ENCODE assay signal across 15 cellular contexts in genomic region chr12:76569685-76570604, GRCh38. TPM values are rescaled to one million over a fixed set of nuclear protein-coding genes. Genes with fewer than 3 reads are reported as not detected.
A peak's percentile ranks its signal among the peaks of the same experiment; 100 is the strongest.
DNase-seq lines count a peak whose midpoint lies in the region; ATAC-seq and TF ChIP-seq lines count a peak whose summit lies in the region.
"Had no signal": no experiment of that assay in that cellular context is flagged by ENCODE, and none has a peak within 500 bp of the region (broad histone marks: within the 10 kb centered on the region; RNA-seq: fewer than 3 reads in every experiment).

No MANE protein-coding gene starts in this region.

- peaks cover 6% of the 10 kb centered on the region for H3K4me1 Mint-ChIP-seq in CD14-positive monocyte

- peaks cover 0 to 9% (median 5%) of the 10 kb centered on the region in 7 donors for H3K9me3 Mint-ChIP-seq in CD14-positive monocyte

- H3K4me3 ChIP-seq in endocrine pancreas (ENCODE audit: control insufficient read depth, insufficient read depth, low read length): peak overlapping the region; percentile 32
- H3K4me3 ChIP-seq: esophagus muscularis mucosa, GM23248, stomach had no signal

- H3K27me3 Mint-ChIP-seq in CD14-positive monocyte (ENCODE audit: low read depth in 3 of 3): peaks cover 0 to under 1% (median 0%) of the 10 kb centered on the region in 3 donors

- no peak for DNase-seq in CD14-positive monocyte (ENCODE audit: low spot score)
- DNase-seq in NCI-H2227 treated with DMSO at 0.1 percent for 48 hours (lab: John Stamatoyannopoulos, UW): peak; percentile 29
- no peak for DNase-seq in 8988T
- no peak for DNase-seq in erythroblast (lab: John Stamatoyannopoulos, UW)
- DNase-seq in SKM-1 treated with dmso at 0.1 percent for 144 hours (lab: John Stamatoyannopoulos, UW; ENCODE audit: unreplicated experiment): no peak
- no peak for DNase-seq in NCI-H1436 (lab: John Stamatoyannopoulos, UW)
- DNase-seq: activated naive CD4-positive, alpha-beta T cell treated with Interleukin-2 at 50 U/mL for 16 hours; cerebellar nuclear complex; GM23248; NCI-H2081; stimulated activated CD4-positive, alpha-beta T cell treated with anti-CD3 and anti-CD28 coated beads, Interleukin-4, amount 100 ng/mL, for 1 hour; stomach had no signal

- intact Hi-C loops in CD14-positive monocyte (cut with micrococcal nuclease): no loop called here

- H3K9ac ChIP-seq in endocrine pancreas (ENCODE audit: control insufficient read depth, insufficient read depth, low read length): no peak overlapping the region
- H3K9ac ChIP-seq: GM23248 had no signal

- H3K36me3 ChIP-seq in endocrine pancreas (ENCODE audit: control insufficient read depth, insufficient read depth, low read length): no peaks in the 10 kb centered on the region
- H3K36me3 ChIP-seq: esophagus muscularis mucosa, stomach had no signal

- no peaks in the 10 kb centered on the region for H3K27me3 ChIP-seq in endocrine pancreas (ENCODE audit: control insufficient read depth, insufficient read depth, low read length)
- H3K27me3 ChIP-seq: esophagus muscularis mucosa, stomach had no signal

- no peak for TF ChIP-seq CTCF in CD14-positive monocyte (IDR thresholded peaks at IDR 0.05)

- H3K27ac Mint-ChIP-seq in CD14-positive monocyte: peak overlapping the region; percentile 25 to 81 (median 72)

- peak; percentile 48 for ATAC-seq in GM19351 (IDR thresholded peaks at IDR 0.05; ENCODE audit: unreplicated experiment)

- no peak overlapping the region for H3K4me3 Mint-ChIP-seq in CD14-positive monocyte

- peaks cover 12% of the 10 kb centered on the region for H3K4me1 ChIP-seq in endocrine pancreas (ENCODE audit: control insufficient read depth, insufficient read depth, low read length)
- H3K4me1 ChIP-seq: esophagus muscularis mucosa, stomach had no signal

- H3K9me3 ChIP-seq in endocrine pancreas (ENCODE audit: control insufficient read depth, low read length): no peaks in the 10 kb centered on the region
- H3K9me3 ChIP-seq: esophagus muscularis mucosa had no signal

- no peak for TF ChIP-seq POLR2A in erythroblast (IDR thresholded peaks at IDR 0.05; ENCODE audit: low read length)

- H3K36me3 Mint-ChIP-seq in CD14-positive monocyte: no peaks in the 10 kb centered on the region

RNA-seq across cellular contexts. Expression of gene OSBPL8, which starts 10.4 kb away (rescaled TPM):
- 100 to 1,000 TPM; 147 to 167 TPM for polyA plus RNA-seq in CD14-positive monocyte
